In the genomic region with DNA sequence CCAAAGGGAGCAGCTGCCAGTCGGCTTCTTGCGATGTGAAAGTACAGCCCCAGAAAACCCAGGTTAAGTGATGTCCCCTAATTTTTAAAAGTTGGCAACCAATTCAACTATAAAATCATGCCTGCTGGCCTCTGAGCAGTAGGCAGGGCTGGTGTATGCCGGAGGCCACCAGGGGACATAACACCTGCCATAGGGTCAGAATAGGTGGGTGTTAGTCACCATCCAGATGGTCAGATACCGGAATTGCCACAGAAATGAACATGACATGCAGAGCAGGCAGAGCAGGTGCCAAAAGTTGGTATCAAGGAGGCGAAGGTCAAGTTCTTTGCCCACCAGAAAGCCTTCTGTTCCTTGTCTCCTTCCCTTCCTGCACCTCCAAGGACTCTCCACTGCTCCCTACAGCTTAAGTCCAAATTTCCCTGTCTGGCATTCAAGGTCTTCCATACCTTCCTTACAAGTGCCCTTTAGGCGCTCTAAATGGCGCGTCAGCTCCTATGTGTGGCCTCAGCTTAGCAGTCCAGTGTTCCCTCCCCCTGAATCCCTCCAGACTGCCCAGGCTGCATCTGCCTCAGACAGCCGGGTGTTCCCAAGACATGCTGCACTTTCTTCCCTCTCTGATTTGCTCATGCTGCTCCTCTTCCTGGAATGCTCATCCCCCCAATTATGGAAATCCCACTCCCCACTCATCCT, we compare ENCODE assay signal across 11 cellular contexts. TPM values are rescaled to one million over a fixed set of nuclear protein-coding genes. Genes with fewer than 3 reads are reported as not detected.
DNase-seq lines count a peak whose midpoint lies in the region; TF ChIP-seq lines count a peak whose summit lies in the region.
"Had no signal": no experiment of that assay in that cellular context is flagged by ENCODE, and none has a peak within 500 bp of the region (broad histone marks: within the 10 kb centered on the region; RNA-seq: fewer than 3 reads in every experiment).

No MANE protein-coding gene starts in this region.

- H3K18ac ChIP-seq in H9 (ENCODE audit: insufficient read length, low read depth, low read length): no peak overlapping the region

- no peak overlapping the region for H4K5ac ChIP-seq in H9 (ENCODE audit: insufficient read length, low read depth, low read length)

- H3K4me3 Mint-ChIP-seq in activated CD4-positive, alpha-beta T cell treated with anti-CD3 and anti-CD28 coated beads, Interleukin-2, amount 10 ng/mL, durations not matched to agents 24 days and 14 days: no peak overlapping the region
- H3K4me3 Mint-ChIP-seq in activated CD4-positive, alpha-beta T cell treated with anti-CD3 and anti-CD28 coated beads, Interleukin-2, amount 10 ng/mL, durations not matched to agents 7 days and 5 days: no peak overlapping the region
- H3K4me3 Mint-ChIP-seq in H9: no peak overlapping the region; a peak in 1 of 5 replicates

- peaks cover 1% of the 10 kb centered on the region for H4K20me1 ChIP-seq in H9 (ENCODE audit: control insufficient read depth, insufficient read depth, insufficient read length)

- H4K91ac ChIP-seq in H9 (ENCODE audit: insufficient read length, low read depth, low read length): no peak overlapping the region

- 89 to 94% methylated on average over 8 to 9 of the region's 9 CpGs for WGBS in thyroid gland, 2 donors
- WGBS in H9 (ENCODE audit: extremely low coverage, insufficient read length, low lambda C conversion rate): no CpG with 5 or more reads among the region's 9 CpGs

- no peak overlapping the region for H2BK20ac ChIP-seq in H9 (ENCODE audit: low read depth, low read length, poor library complexity, severe bottlenecking)

- peak overlapping the region; percentile 31 for H3K27ac ChIP-seq in VCaP
- H3K27ac ChIP-seq in thyroid gland: peak overlapping the region; percentile 31 to 48 (median 32)
- no peak overlapping the region for H3K27ac ChIP-seq in H9 (ENCODE audit: insufficient read length, low read depth, low read length)
- H3K27ac ChIP-seq in breast epithelium: peak overlapping the region in 1 of 2 donors; percentile 48
- H3K27ac ChIP-seq: esophagus muscularis mucosa had no signal

- intact Hi-C loops in activated CD4-positive, alpha-beta T cell treated with anti-CD3 and anti-CD28 coated beads, Interleukin-2, amount 10 ng/mL, durations not matched to agents 24 days and 14 days (cut with micrococcal nuclease): no loop called here
- intact Hi-C loops in thyroid gland (cut with DNase I) (no loop called here), breast epithelium (cut with DNase I; ENCODE audit: low total_unique reads) (no loop called here)

- H2BK5ac ChIP-seq in H9 (ENCODE audit: insufficient read length, low read length): no peak overlapping the region

- no peak overlapping the region for H2AFZ ChIP-seq in H9 (ENCODE audit: low read length)

- H3K4ac ChIP-seq in H9 (ENCODE audit: low read depth, low read length): no peak overlapping the region

- no peak for DNase-seq in activated CD4-positive, alpha-beta T cell treated with anti-CD3 and anti-CD28 coated beads, Interleukin-2, amount 10 ng/mL, durations not matched to agents 24 days and 14 days
- no peak for DNase-seq in activated CD4-positive, alpha-beta T cell treated with anti-CD3 and anti-CD28 coated beads, Interleukin-2, amount 10 ng/mL, durations not matched to agents 7 days and 5 days
- DNase-seq in thyroid gland (no peak), H9 (no peak), NCI-H2227 treated with DMSO at 0.1 percent for 48 hours (lab: John Stamatoyannopoulos, UW) (no peak), breast epithelium (ENCODE audit: low spot score in 2 of 2) (no peak)
- DNase-seq: heart right ventricle, OCI-M1 had no signal

- H4K8ac ChIP-seq in H9 (replicated peaks; ENCODE audit: insufficient read length, low read depth, low read length): no peak overlapping the region

- peaks cover 33% of the 10 kb centered on the region for H3K4me1 ChIP-seq in mucosa of stomach (ENCODE audit: control insufficient read depth, insufficient read depth, low read length)
- peaks cover 6 to 26% of the 10 kb centered on the region in 2 donors for H3K4me1 ChIP-seq in thyroid gland
- no peaks in the 10 kb centered on the region for H3K4me1 ChIP-seq in H9 (ENCODE audit: insufficient read depth, low read length)
- H3K4me1 ChIP-seq in breast epithelium: no peaks in the 10 kb centered on the region

- no peak overlapping the region for H3K14ac ChIP-seq in H9 (ENCODE audit: insufficient read depth, low read length)

- H2BK12ac ChIP-seq in H9 (ENCODE audit: insufficient read length, low read depth, low read length): no peak overlapping the region

- H3K36me3 ChIP-seq in mucosa of stomach (ENCODE audit: control insufficient read depth, insufficient read depth, low read length): no peaks in the 10 kb centered on the region
- no peaks in the 10 kb centered on the region for H3K36me3 ChIP-seq in thyroid gland
- H3K36me3 ChIP-seq in breast epithelium: no peaks in the 10 kb centered on the region
- H3K36me3 ChIP-seq: esophagus muscularis mucosa, heart right ventricle had no signal

- TF ChIP-seq CTCF in VCaP (conservative IDR thresholded peaks at IDR 0.05) (no peak), thyroid gland (IDR thresholded peaks at IDR 0.05) (no peak), H9 (conservative IDR thresholded peaks at IDR 0.05) (no peak), breast epithelium (IDR thresholded peaks at IDR 0.05) (no peak)

- H3K9me3 Mint-ChIP-seq in activated CD4-positive, alpha-beta T cell treated with anti-CD3 and anti-CD28 coated beads, Interleukin-2, amount 10 ng/mL, durations not matched to agents 24 days and 14 days: no peaks in the 10 kb centered on the region
- H3K9me3 Mint-ChIP-seq in activated CD4-positive, alpha-beta T cell treated with anti-CD3 and anti-CD28 coated beads, Interleukin-2, amount 10 ng/mL, durations not matched to agents 7 days and 5 days: no peaks in the 10 kb centered on the region
- H3K9me3 Mint-ChIP-seq in H9: no peaks in the 10 kb centered on the region

- H3T11ph ChIP-seq in H9 (ENCODE audit: low read length): no peak overlapping the region

- H2BK15ac ChIP-seq in H9 (ENCODE audit: low read depth, low read length): no peak overlapping the region

- H3K4me2 ChIP-seq in H9 (ENCODE audit: insufficient read depth, insufficient read length, low read length): no peak overlapping the region

- POLR2A ChIA-PET in activated CD4-positive, alpha-beta T cell treated with anti-CD3 and anti-CD28 coated beads, Interleukin-2, amount 10 ng/mL, durations not matched to agents 7 days and 5 days (lab: Charles Lee): no interaction called here

- H3K36me3 Mint-ChIP-seq in activated CD4-positive, alpha-beta T cell treated with anti-CD3 and anti-CD28 coated beads, Interleukin-2, amount 10 ng/mL, durations not matched to agents 24 days and 14 days (ENCODE audit: low read depth): peaks cover 43% of the 10 kb centered on the region
- peaks cover 56% of the 10 kb centered on the region for H3K36me3 Mint-ChIP-seq in activated CD4-positive, alpha-beta T cell treated with anti-CD3 and anti-CD28 coated beads, Interleukin-2, amount 10 ng/mL, durations not matched to agents 7 days and 5 days (ENCODE audit: low read depth)
- H3K36me3 Mint-ChIP-seq in H9 (ENCODE audit: insufficient read depth in 1 of 3, low read depth in 3 of 3): no peaks in the 10 kb centered on the region; a peak in 2 of 7 replicates

- H3K27me3 ChIP-seq in mucosa of stomach (ENCODE audit: control insufficient read depth, insufficient read depth, low read length) (no peaks in the 10 kb centered on the region), thyroid gland (no peaks in the 10 kb centered on the region), H9 (ENCODE audit: insufficient read depth, low read length) (no peaks in the 10 kb centered on the region), breast epithelium (no peaks in the 10 kb centered on the region)
- H3K27me3 ChIP-seq: esophagus muscularis mucosa, heart right ventricle had no signal

- no peak overlapping the region for H3K23ac ChIP-seq in H9 (ENCODE audit: insufficient read length, low read depth, low read length)

- H3K23me2 ChIP-seq in H9 (ENCODE audit: insufficient read length, low read depth, low read length, poor library complexity, severe bottlenecking): no peaks in the 10 kb centered on the region

- H3K79me1 ChIP-seq in H9 (ENCODE audit: insufficient read depth, low read depth, low read length, poor library complexity, severe bottlenecking): no peaks in the 10 kb centered on the region

- peak overlapping the region; percentile 78 for H3K27ac Mint-ChIP-seq in activated CD4-positive, alpha-beta T cell treated with anti-CD3 and anti-CD28 coated beads, Interleukin-2, amount 10 ng/mL, durations not matched to agents 24 days and 14 days
- H3K27ac Mint-ChIP-seq in activated CD4-positive, alpha-beta T cell treated with anti-CD3 and anti-CD28 coated beads, Interleukin-2, amount 10 ng/mL, durations not matched to agents 7 days and 5 days: no peak overlapping the region
- peak overlapping the region in 1 of 3 experiments; percentile 13; a peak in 1 of 7 replicates for H3K27ac Mint-ChIP-seq in H9

- H3K79me2 ChIP-seq in H9 (ENCODE audit: insufficient read depth, low read length): no peaks in the 10 kb centered on the region

- peak overlapping the region; percentile 35 for H3K9ac ChIP-seq in mucosa of stomach (ENCODE audit: low read length)
- no peak overlapping the region for H3K9ac ChIP-seq in H9 (ENCODE audit: extremely low read depth, insufficient read length, low read length)

- H3K56ac ChIP-seq in H9 (ENCODE audit: insufficient read length, low read depth, low read length): no peak overlapping the region

- CTCF ChIA-PET in activated CD4-positive, alpha-beta T cell treated with anti-CD3 and anti-CD28 coated beads, Interleukin-2, amount 10 ng/mL, durations not matched to agents 7 days and 5 days (lab: Charles Lee): interaction anchor here (0.5 to 1.8 kb wide), 7 partner anchors 10 to 150 kb away, joined by 3 to 5 read pairs (median 3); no protein-coding TSS in a partner anchor

- no peak overlapping the region for H2AK5ac ChIP-seq in H9 (ENCODE audit: insufficient read length, low read length)

- TF ChIP-seq POLR2A in thyroid gland (IDR thresholded peaks at IDR 0.05) (no peak), breast epithelium (IDR thresholded peaks at IDR 0.05) (no peak)

- H3K4me1 Mint-ChIP-seq in activated CD4-positive, alpha-beta T cell treated with anti-CD3 and anti-CD28 coated beads, Interleukin-2, amount 10 ng/mL, durations not matched to agents 24 days and 14 days: peaks cover 61% of the 10 kb centered on the region
- peaks cover 61% of the 10 kb centered on the region for H3K4me1 Mint-ChIP-seq in activated CD4-positive, alpha-beta T cell treated with anti-CD3 and anti-CD28 coated beads, Interleukin-2, amount 10 ng/mL, durations not matched to agents 7 days and 5 days
- H3K4me1 Mint-ChIP-seq in H9: peaks cover 32 to 49% of the 10 kb centered on the region in 2 experiments

- no peaks in the 10 kb centered on the region for H3K27me3 Mint-ChIP-seq in activated CD4-positive, alpha-beta T cell treated with anti-CD3 and anti-CD28 coated beads, Interleukin-2, amount 10 ng/mL, durations not matched to agents 24 days and 14 days
- no peaks in the 10 kb centered on the region for H3K27me3 Mint-ChIP-seq in activated CD4-positive, alpha-beta T cell treated with anti-CD3 and anti-CD28 coated beads, Interleukin-2, amount 10 ng/mL, durations not matched to agents 7 days and 5 days
- H3K27me3 Mint-ChIP-seq in H9 (ENCODE audit: low read depth): no peaks in the 10 kb centered on the region

- no peak overlapping the region for H2BK120ac ChIP-seq in H9 (ENCODE audit: low read depth, low read length, poor library complexity, severe bottlenecking)

- H3K9me3 ChIP-seq in mucosa of stomach (ENCODE audit: control insufficient read depth, low read length) (no peaks in the 10 kb centered on the region), thyroid gland (no peaks in the 10 kb centered on the region), H9 (ENCODE audit: control insufficient read depth, low read depth, low read length) (no peaks in the 10 kb centered on the region), breast epithelium (no peaks in the 10 kb centered on the region)
- H3K9me3 ChIP-seq: esophagus muscularis mucosa, heart right ventricle had no signal

- H3K4me3 ChIP-seq in mucosa of stomach (ENCODE audit: low read length) (no peak overlapping the region), thyroid gland (replicated peaks in 1 of 3) (no peak overlapping the region), breast epithelium (no peak overlapping the region)
- H3K4me3 ChIP-seq: esophagus muscularis mucosa, heart right ventricle had no signal

RNA-seq across cellular contexts. Expression of a gene that starts 45.1 kb away (rescaled TPM):
- 51.3 and 52.2 TPM in 2 replicates for total RNA-seq in activated CD4-positive, alpha-beta T cell treated with anti-CD3 and anti-CD28 coated beads, Interleukin-2, amount 10 ng/mL, durations not matched to agents 24 days and 14 days
- 10 to 100 TPM; 75.2 to 81.3 TPM for total RNA-seq in activated CD4-positive, alpha-beta T cell treated with anti-CD3 and anti-CD28 coated beads, Interleukin-2, amount 10 ng/mL, durations not matched to agents 7 days and 5 days
- total RNA-seq in thyroid gland (10 to 100 TPM; 45.4 to 81.9 (median 58.6) TPM), H9 (2021) (10.6 and 11.4 TPM in 2 replicates), breast epithelium (10 to 100 TPM; 14.6 to 15.7 (median 14.7) TPM)
